9 cellular contexts compared by ENCODE assay signal in the genomic region with DNA sequence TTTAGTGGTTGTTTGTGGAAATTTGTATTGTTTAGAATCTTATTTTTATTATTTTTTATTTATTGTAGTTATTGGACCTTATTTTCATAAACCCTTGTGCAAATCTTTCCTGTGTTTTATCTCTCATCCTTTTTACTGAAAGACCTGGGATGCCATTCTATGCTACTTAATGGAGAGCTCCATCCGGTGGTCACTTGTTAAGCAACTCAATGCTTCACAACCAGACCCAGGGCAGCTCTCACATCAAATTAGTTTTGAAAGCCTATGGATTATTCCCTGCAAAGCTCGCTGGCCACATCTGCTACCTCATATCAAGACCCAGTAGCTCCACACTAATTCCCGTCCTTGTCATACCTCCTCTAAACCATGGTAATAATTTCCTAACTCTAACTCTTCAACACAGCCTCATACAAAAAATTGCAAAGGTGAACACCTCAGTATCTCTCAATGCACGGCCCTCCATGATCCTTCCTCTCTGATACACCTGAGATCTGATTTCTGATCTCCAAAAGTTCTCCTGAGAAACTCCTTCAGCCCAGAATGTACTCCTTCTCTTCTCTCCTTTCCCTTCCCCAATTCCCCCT.
DNase-seq lines count a peak whose midpoint lies in the region; ATAC-seq, FAIRE-seq and TF ChIP-seq lines count a peak whose summit lies in the region.
"Had no signal": no experiment of that assay in that cellular context is flagged by ENCODE, and none has a peak within 500 bp of the region (broad histone marks: within the 10 kb centered on the region; RNA-seq: fewer than 3 reads in every experiment).

No MANE protein-coding gene starts in this region.

- no peak for TF ChIP-seq POLR2A in A549 (IDR thresholded peaks at IDR 0.05; ENCODE audit: low read length)

- H3K36me3 ChIP-seq in OCI-LY3 (replicated peaks; ENCODE audit: low read depth, low read length) (no peaks in the 10 kb centered on the region), left lung (no peaks in the 10 kb centered on the region)
- H3K36me3 ChIP-seq: vagina had no signal

- no peaks in the 10 kb centered on the region for H3K9me3 ChIP-seq in A549
- no peaks in the 10 kb centered on the region for H3K9me3 ChIP-seq in OCI-LY3 (ENCODE audit: insufficient read depth, low read length)
- no peaks in the 10 kb centered on the region for H3K9me3 ChIP-seq in left lung
- H3K9me3 ChIP-seq: vagina had no signal

- TF ChIP-seq CTCF in A549 (IDR thresholded peaks at IDR 0.05) = no peak; the same call in 1 of the 3 replicates
- peak; percentile 27; the same call in 1 of the 2 replicates for TF ChIP-seq CTCF in OCI-LY3 (IDR thresholded peaks at IDR 0.05; ENCODE audit: low read depth, low read length)
- TF ChIP-seq CTCF in fibroblast of the aortic adventitia (IDR thresholded peaks at IDR 0.05; ENCODE audit: insufficient read depth, low read length) = no peak
- no peak for TF ChIP-seq CTCF in left lung (IDR thresholded peaks at IDR 0.05)

- WGBS in A549 (ENCODE audit: missing lambda C conversion rate) = 2% methylated on average over 4 of the region's 4 CpGs

- H3K4me3 ChIP-seq in A549 = no peak overlapping the region
- no peak overlapping the region for H3K4me3 ChIP-seq in OCI-LY3 (ENCODE audit: low read length)
- no peak overlapping the region for H3K4me3 ChIP-seq in fibroblast of the aortic adventitia (ENCODE audit: low read depth, low read length)
- no peak overlapping the region for H3K4me3 ChIP-seq in left lung
- H3K4me3 ChIP-seq: vagina had no signal

- no peaks in the 10 kb centered on the region for H4K20me1 ChIP-seq in OCI-LY3 (ENCODE audit: insufficient read depth, low read length)

- ATAC-seq in A549 (peak; percentile 39 to 59; a peak in 3 of 6 replicates), HG03159 (IDR thresholded peaks at IDR 0.05; ENCODE audit: unreplicated experiment) (no peak), left lung (no peak)

- no peak overlapping the region for H2AFZ ChIP-seq in OCI-LY3 (ENCODE audit: low read depth, low read length)

- H3K4me1 ChIP-seq in A549 (no peaks in the 10 kb centered on the region), OCI-LY3 (ENCODE audit: low read length) (no peaks in the 10 kb centered on the region), left lung (no peaks in the 10 kb centered on the region)
- H3K4me1 ChIP-seq: vagina had no signal

- no peak for TF ChIP-seq EP300 in A549 (IDR thresholded peaks at IDR 0.05)

- H3K4me2 ChIP-seq in A549 (no peak overlapping the region), OCI-LY3 (ENCODE audit: low read length) (no peak overlapping the region)

- H3K27ac ChIP-seq in A549 (no peak overlapping the region), OCI-LY3 (ENCODE audit: low read length) (no peak overlapping the region), left lung (no peak overlapping the region)
- H3K27ac ChIP-seq: vagina had no signal

- CTCF ChIA-PET in A549 (lab: Yijun Ruan, JAX) = interaction anchor here (0.5 kb wide), 1 partner anchor 80 kb away, joined by 4 read pairs; no protein-coding TSS in a partner anchor

- FAIRE-seq in A549 (lab: Jason Lieb, UNC) (no peak), frontal cortex (lab: Jason Lieb, UNC) (no peak)

- H3K9ac ChIP-seq in OCI-LY3 (ENCODE audit: low read length) = no peak overlapping the region

- peak; percentile 31 to 34; a peak in 1 of 5 replicates for TF ChIP-seq RAD21 in A549 (conservative IDR thresholded peaks at IDR 0.05 in 1 of 2, IDR thresholded peaks at IDR 0.05 in 1 of 2)

- POLR2A ChIA-PET in A549 (lab: Yijun Ruan, JAX) = no interaction called here

- DNase-seq in A549 (ENCODE audit: low read depth in 1 of 2, low spot score in 1 of 2) (peak in 1 of 2 experiments; percentile 40), HK-2 (ENCODE audit: unreplicated experiment) (peak; percentile 15), fibroblast of the aortic adventitia (ENCODE audit: low read depth) (peak; percentile 2), Ammon's horn (ENCODE audit: low spot score) (no peak), left lung (no peak), frontal cortex (ENCODE audit: low spot score in 2 of 2) (no peak)

- intact Hi-C loops in left lung (cut with DNase I) = no loop called here

- no peaks in the 10 kb centered on the region for H3K27me3 ChIP-seq in OCI-LY3 (ENCODE audit: low read depth, low read length)
- H3K27me3 ChIP-seq in left lung = no peaks in the 10 kb centered on the region
- H3K27me3 ChIP-seq: vagina had no signal

- no peaks in the 10 kb centered on the region for H3K79me2 ChIP-seq in OCI-LY3 (ENCODE audit: low read length)

TF ChIP-seq in A549, 52 proteins besides CTCF, POLR2A, EP300 and RAD21:
- TF ChIP-seq SMC3 (IDR thresholded peaks at IDR 0.05) (0 out of 3 replicates have a peak, but pooled peaks have one; percentile 35), CHD4 (IDR thresholded peaks at IDR 0.05; ENCODE audit: borderline replicate concordance) (no peak)
- TF ChIP-seq, protein P1, sequence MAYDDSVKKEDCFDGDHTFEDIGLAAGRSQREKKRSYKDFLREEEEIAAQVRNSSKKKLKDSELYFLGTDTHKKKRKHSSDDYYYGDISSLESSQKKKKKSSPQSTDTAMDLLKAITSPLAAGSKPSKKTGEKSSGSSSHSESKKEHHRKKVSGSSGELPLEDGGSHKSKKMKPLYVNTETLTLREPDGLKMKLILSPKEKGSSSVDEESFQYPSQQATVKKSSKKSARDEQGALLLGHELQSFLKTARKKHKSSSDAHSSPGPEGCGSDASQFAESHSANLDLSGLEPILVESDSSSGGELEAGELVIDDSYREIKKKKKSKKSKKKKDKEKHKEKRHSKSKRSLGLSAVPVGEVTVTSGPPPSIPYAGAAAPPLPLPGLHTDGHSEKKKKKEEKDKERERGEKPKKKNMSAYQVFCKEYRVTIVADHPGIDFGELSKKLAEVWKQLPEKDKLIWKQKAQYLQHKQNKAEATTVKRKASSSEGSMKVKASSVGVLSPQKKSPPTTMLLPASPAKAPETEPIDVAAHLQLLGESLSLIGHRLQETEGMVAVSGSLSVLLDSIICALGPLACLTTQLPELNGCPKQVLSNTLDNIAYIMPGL (CRISPR knock-in tag; IDR thresholded peaks at IDR 0.05; ENCODE audit: borderline replicate concordance) = no peak
TF ChIP-seq in A549: peak in this region for 1.

Comparison
In these comparisons a context has a peak if more than half of its experiments do, and no peak if none do; other contexts are left out.
1. ATAC-seq: peak in A549 (2 of 2); none in HG03159 (single experiment) and left lung (single experiment).
2. DNase-seq: peak in HK-2 (single experiment) and fibroblast of the aortic adventitia (single experiment); none in Ammon's horn (single experiment), left lung (0 of 2) and frontal cortex (0 of 2).